In genomic region chr7:142150869-142151268, GRCh38 we compare ENCODE assay signal across 38 cellular contexts. TPM values are rescaled to one million over a fixed set of nuclear protein-coding genes. Genes with fewer than 3 reads are reported as not detected.
"Had no signal": no experiment of that assay in that cellular context is flagged by ENCODE, and none has a peak within 500 bp of the region (broad histone marks: within the 10 kb centered on the region; RNA-seq: fewer than 3 reads in every experiment).

No MANE protein-coding gene starts in this region.

- DNase-seq: activated CD4-positive, alpha-beta memory T cell treated with anti-CD3 and anti-CD28 coated beads for 36 hours; activated CD4-positive, alpha-beta T cell treated with anti-CD3 and anti-CD28 coated beads for 36 hours; activated CD4-positive, alpha-beta T cell treated with anti-CD3 and anti-CD28 coated beads, Interleukin-2, amount 10 ng/mL, durations not matched to agents 24 days and 14 days; activated CD4-positive, CD25-positive, alpha-beta regulatory T cell; activated CD4-positive, CD25-positive, alpha-beta regulatory T cell treated with anti-CD3 and anti-CD28 coated beads, Interleukin-2, amount 50 U/mL, for 72 hours; activated CD8-positive, alpha-beta memory T cell treated with anti-CD3 and anti-CD28 coated beads, Interleukin-2, amount 10 ng/mL, durations not matched to agents 7 days and 5 days; activated CD8-positive, alpha-beta memory T cell treated with anti-CD3 and anti-CD28 coated beads, Interleukin-2, amount 50 U/mL, for 4 hours; activated CD8-positive, alpha-beta T cell treated with anti-CD3 and anti-CD28 coated beads, Interleukin-2, amount 10 ng/mL, durations not matched to agents 7 days and 5 days; activated effector memory CD4-positive, alpha-beta T cell treated with anti-CD3 and anti-CD28 coated beads, Interleukin-2, amount 50 U/mL, for 16 hours; activated naive CD4-positive, alpha-beta T cell treated with anti-CD3 and anti-CD28 coated beads for 36 hours; activated naive CD8-positive, alpha-beta T cell treated with anti-CD3 and anti-CD28 coated beads for 36 hours; activated naive CD8-positive, alpha-beta T cell treated with anti-CD3 and anti-CD28 coated beads, Interleukin-2, amount 50 U/mL, for 24 hours; activated T-cell treated with anti-CD3 and anti-CD28 coated beads, Interleukin-2, amount 50 U/mL, for 1 hour; activated T-cell treated with anti-CD3 and anti-CD28 coated beads, Interleukin-2, amount 50 U/mL, for 48 hours; adrenal gland; amygdala; aorta; body of pancreas; caudate nucleus; cortex of kidney; dermis blood vessel endothelial cell; effector CD4-positive, alpha-beta T cell; effector memory CD8-positive, alpha-beta T cell; erythroblast; foreskin melanocyte; heart right ventricle; T-helper 17 cell; T1000 had no signal

- H3K27ac Mint-ChIP-seq: activated CD4-positive, alpha-beta memory T cell treated with anti-CD3 and anti-CD28 coated beads for 36 hours; activated CD4-positive, alpha-beta T cell treated with anti-CD3 and anti-CD28 coated beads for 36 hours; activated CD4-positive, alpha-beta T cell treated with anti-CD3 and anti-CD28 coated beads, Interleukin-2, amount 10 ng/mL, durations not matched to agents 24 days and 14 days; activated CD8-positive, alpha-beta memory T cell treated with anti-CD3 and anti-CD28 coated beads, Interleukin-2, amount 10 ng/mL, durations not matched to agents 7 days and 5 days; activated CD8-positive, alpha-beta T cell treated with anti-CD3 and anti-CD28 coated beads, Interleukin-2, amount 10 ng/mL, durations not matched to agents 7 days and 5 days; activated naive CD4-positive, alpha-beta T cell treated with anti-CD3 and anti-CD28 coated beads for 36 hours; activated naive CD4-positive, alpha-beta T cell treated with anti-CD3 and anti-CD28 coated beads, Interleukin-2, amount 50 U/mL, for 24 hours; activated naive CD8-positive, alpha-beta T cell treated with anti-CD3 and anti-CD28 coated beads for 36 hours; activated naive CD8-positive, alpha-beta T cell treated with anti-CD3 and anti-CD28 coated beads, Interleukin-2, amount 50 U/mL, for 24 hours; activated T-helper 1 cell treated with anti-CD3 and anti-CD28 coated beads, Interleukin-12 subunit alpha, Interleukin-12 subunit beta, Interleukin-2, Interleukin-4 antibody, amounts not matched to agents 30 ng/mL and 10 ng/mL and 1 ng/mL, durations not matched to agents 14 hours and 24 hours and 36 hours; activated T-helper 2 cell treated with anti-CD3 and anti-CD28 coated beads, Interferon-gamma antibody, Interleukin-2, Interleukin-4, amounts not matched to agents 10 μg/mL and 5 μg/mL and 100 μg/mL, durations not matched to agents 14 hours and 24 hours and 36 hours; effector memory CD8-positive, alpha-beta T cell; T-helper 17 cell; T-helper 2 cell treated with Interferon-gamma antibody and Interleukin-4, amounts not matched to agents 5 μg/mL and 100 μg/mL, for 36 hours had no signal

- H3K36me3 ChIP-seq: adrenal gland, esophagus muscularis mucosa, gastroesophageal sphincter, heart right ventricle had no signal

- H3K4me1 Mint-ChIP-seq: activated CD4-positive, alpha-beta T cell treated with anti-CD3 and anti-CD28 coated beads for 36 hours; activated CD4-positive, alpha-beta T cell treated with anti-CD3 and anti-CD28 coated beads, Interleukin-2, amount 10 ng/mL, durations not matched to agents 24 days and 14 days; activated naive CD4-positive, alpha-beta T cell treated with anti-CD3 and anti-CD28 coated beads, Interleukin-2, amount 50 U/mL, for 24 hours; activated naive CD8-positive, alpha-beta T cell treated with anti-CD3 and anti-CD28 coated beads for 36 hours; activated naive CD8-positive, alpha-beta T cell treated with anti-CD3 and anti-CD28 coated beads, Interleukin-2, amount 50 U/mL, for 24 hours; T-helper 17 cell had no signal

- H3K4me3 Mint-ChIP-seq: activated CD4-positive, alpha-beta memory T cell treated with anti-CD3 and anti-CD28 coated beads for 36 hours; activated CD4-positive, alpha-beta T cell treated with anti-CD3 and anti-CD28 coated beads for 36 hours; activated CD4-positive, alpha-beta T cell treated with anti-CD3 and anti-CD28 coated beads, Interleukin-2, amount 10 ng/mL, durations not matched to agents 24 days and 14 days; activated CD8-positive, alpha-beta memory T cell treated with anti-CD3 and anti-CD28 coated beads, Interleukin-2, amount 10 ng/mL, durations not matched to agents 7 days and 5 days; activated CD8-positive, alpha-beta T cell treated with anti-CD3 and anti-CD28 coated beads, Interleukin-2, amount 10 ng/mL, durations not matched to agents 7 days and 5 days; activated naive CD4-positive, alpha-beta T cell treated with anti-CD3 and anti-CD28 coated beads for 36 hours; activated naive CD4-positive, alpha-beta T cell treated with anti-CD3 and anti-CD28 coated beads, Interleukin-2, amount 50 U/mL, for 24 hours; activated naive CD8-positive, alpha-beta T cell treated with anti-CD3 and anti-CD28 coated beads for 36 hours; activated naive CD8-positive, alpha-beta T cell treated with anti-CD3 and anti-CD28 coated beads, Interleukin-2, amount 50 U/mL, for 24 hours; activated T-helper 1 cell treated with anti-CD3 and anti-CD28 coated beads, Interleukin-12 subunit alpha, Interleukin-12 subunit beta, Interleukin-2, Interleukin-4 antibody, amounts not matched to agents 30 ng/mL and 10 ng/mL and 1 ng/mL, durations not matched to agents 14 hours and 24 hours and 36 hours; effector memory CD8-positive, alpha-beta T cell; T-helper 17 cell; T-helper 2 cell treated with Interferon-gamma antibody and Interleukin-4, amounts not matched to agents 5 μg/mL and 100 μg/mL, for 36 hours had no signal

- H3K27me3 ChIP-seq: adrenal gland, body of pancreas, gastroesophageal sphincter, heart right ventricle had no signal

- H3K4me1 ChIP-seq: adrenal gland, esophagus muscularis mucosa, gastroesophageal sphincter, heart right ventricle had no signal

- FAIRE-seq: colon had no signal

- H3K4me3 ChIP-seq: adrenal gland, body of pancreas, esophagus muscularis mucosa, gastroesophageal sphincter, heart right ventricle had no signal

- H3K9me3 ChIP-seq: adrenal gland, body of pancreas, esophagus muscularis mucosa, gastroesophageal sphincter had no signal

- H3K27me3 Mint-ChIP-seq: activated naive CD4-positive, alpha-beta T cell treated with anti-CD3 and anti-CD28 coated beads, Interleukin-2, amount 50 U/mL, for 24 hours; activated naive CD8-positive, alpha-beta T cell treated with anti-CD3 and anti-CD28 coated beads for 36 hours; effector memory CD8-positive, alpha-beta T cell had no signal

- H3K9me3 Mint-ChIP-seq: activated CD4-positive, alpha-beta memory T cell treated with anti-CD3 and anti-CD28 coated beads for 36 hours; activated CD4-positive, alpha-beta T cell treated with anti-CD3 and anti-CD28 coated beads, Interleukin-2, amount 10 ng/mL, durations not matched to agents 24 days and 14 days; activated naive CD4-positive, alpha-beta T cell treated with anti-CD3 and anti-CD28 coated beads for 36 hours; activated naive CD4-positive, alpha-beta T cell treated with anti-CD3 and anti-CD28 coated beads, Interleukin-2, amount 50 U/mL, for 24 hours; activated naive CD8-positive, alpha-beta T cell treated with anti-CD3 and anti-CD28 coated beads for 36 hours; activated naive CD8-positive, alpha-beta T cell treated with anti-CD3 and anti-CD28 coated beads, Interleukin-2, amount 50 U/mL, for 24 hours; activated T-helper 1 cell treated with anti-CD3 and anti-CD28 coated beads, Interleukin-12 subunit alpha, Interleukin-12 subunit beta, Interleukin-2, Interleukin-4 antibody, amounts not matched to agents 30 ng/mL and 10 ng/mL and 1 ng/mL, durations not matched to agents 14 hours and 24 hours and 36 hours; activated T-helper 2 cell treated with anti-CD3 and anti-CD28 coated beads, Interferon-gamma antibody, Interleukin-2, Interleukin-4, amounts not matched to agents 10 μg/mL and 5 μg/mL and 100 μg/mL, durations not matched to agents 14 hours and 24 hours and 36 hours; T-helper 2 cell treated with Interferon-gamma antibody and Interleukin-4, amounts not matched to agents 5 μg/mL and 100 μg/mL, for 36 hours had no signal

- ATAC-seq: activated CD4-positive, alpha-beta T cell treated with anti-CD3 and anti-CD28 coated beads for 36 hours; activated CD8-positive, alpha-beta memory T cell treated with anti-CD3 and anti-CD28 coated beads, Interleukin-2, amount 10 ng/mL, durations not matched to agents 7 days and 5 days; activated CD8-positive, alpha-beta T cell treated with anti-CD3 and anti-CD28 coated beads, Interleukin-2, amount 10 ng/mL, durations not matched to agents 7 days and 5 days; activated naive CD8-positive, alpha-beta T cell treated with anti-CD3 and anti-CD28 coated beads, Interleukin-2, amount 50 U/mL, for 24 hours; body of pancreas; effector memory CD8-positive, alpha-beta T cell; gastroesophageal sphincter; heart right ventricle; T-helper 17 cell had no signal

- H3K27ac ChIP-seq: adrenal gland, body of pancreas, esophagus muscularis mucosa, gastroesophageal sphincter, heart right ventricle had no signal

- H3K36me3 Mint-ChIP-seq: activated CD4-positive, alpha-beta memory T cell treated with anti-CD3 and anti-CD28 coated beads for 36 hours; activated CD8-positive, alpha-beta memory T cell treated with anti-CD3 and anti-CD28 coated beads, Interleukin-2, amount 10 ng/mL, durations not matched to agents 7 days and 5 days; activated naive CD4-positive, alpha-beta T cell treated with anti-CD3 and anti-CD28 coated beads, Interleukin-2, amount 50 U/mL, for 24 hours; activated naive CD8-positive, alpha-beta T cell treated with anti-CD3 and anti-CD28 coated beads for 36 hours had no signal

RNA-seq across cellular contexts. Expression of gene MGAM2, which starts 39.4 kb away (rescaled TPM):
- total RNA-seq: activated CD4-positive, alpha-beta memory T cell treated with anti-CD3 and anti-CD28 coated beads for 36 hours; activated CD4-positive, alpha-beta T cell treated with anti-CD3 and anti-CD28 coated beads for 36 hours; activated CD4-positive, alpha-beta T cell treated with anti-CD3 and anti-CD28 coated beads, Interleukin-2, amount 10 ng/mL, durations not matched to agents 24 days and 14 days; activated CD8-positive, alpha-beta memory T cell treated with anti-CD3 and anti-CD28 coated beads for 36 hours; activated CD8-positive, alpha-beta memory T cell treated with anti-CD3 and anti-CD28 coated beads, Interleukin-2, amount 10 ng/mL, durations not matched to agents 7 days and 5 days; activated CD8-positive, alpha-beta T cell treated with anti-CD3 and anti-CD28 coated beads, Interleukin-2, amount 10 ng/mL, durations not matched to agents 7 days and 5 days; activated naive CD4-positive, alpha-beta T cell treated with anti-CD3 and anti-CD28 coated beads for 36 hours; activated naive CD8-positive, alpha-beta T cell treated with anti-CD3 and anti-CD28 coated beads for 36 hours; activated T-helper 1 cell treated with anti-CD3 and anti-CD28 coated beads, Interleukin-12 subunit alpha, Interleukin-12 subunit beta, Interleukin-2, Interleukin-4 antibody, amounts not matched to agents 30 ng/mL and 10 ng/mL and 1 ng/mL, durations not matched to agents 14 hours and 24 hours and 36 hours; activated T-helper 2 cell treated with anti-CD3 and anti-CD28 coated beads, Interferon-gamma antibody, Interleukin-2, Interleukin-4, amounts not matched to agents 10 μg/mL and 5 μg/mL and 100 μg/mL, durations not matched to agents 14 hours and 24 hours and 36 hours; adrenal gland; chondrocyte; dermis blood vessel endothelial cell; glomerular endothelial cell had no signal
- polyA plus RNA-seq: heart right ventricle had no signal
